10 cellular contexts compared by ENCODE assay signal in the genomic region with DNA sequence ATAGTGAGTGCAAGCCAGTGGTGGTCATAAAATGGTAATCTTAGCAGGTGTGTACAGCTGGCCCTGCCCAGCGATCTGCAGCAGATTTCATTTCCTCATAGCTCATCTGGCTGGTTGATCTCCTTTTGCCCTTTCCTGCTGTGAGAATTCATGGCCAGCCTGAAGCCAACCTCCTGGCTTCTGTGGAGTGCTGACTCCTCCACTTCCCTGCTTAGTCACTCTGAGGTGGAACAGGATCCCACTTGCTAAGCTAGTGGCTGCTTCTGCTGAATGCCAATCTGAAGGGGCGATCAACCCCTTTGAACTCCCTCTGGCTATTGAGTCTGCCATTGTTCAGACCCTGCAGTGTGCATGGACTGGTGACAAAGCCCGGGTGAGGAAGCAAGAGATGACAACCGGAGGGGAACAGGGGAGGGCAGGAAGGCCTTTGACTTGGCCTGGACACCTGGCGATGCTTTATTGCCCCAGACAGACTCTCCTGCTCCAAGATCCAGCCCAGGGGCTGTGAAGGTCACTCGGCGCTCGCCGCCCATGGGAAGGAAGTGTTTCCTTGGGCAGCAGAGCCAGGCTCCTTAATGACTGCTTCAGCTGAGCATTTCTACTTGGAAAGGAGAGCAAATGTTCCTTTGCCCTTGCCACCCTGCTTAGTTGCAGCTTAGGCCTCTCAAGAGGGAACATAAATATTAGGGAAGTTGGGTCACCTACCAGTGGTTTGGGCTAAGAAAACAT.
A peak's percentile ranks its signal among the peaks of the same experiment; 100 is the strongest.
DNase-seq lines count a peak whose midpoint lies in the region; ATAC-seq and TF ChIP-seq lines count a peak whose summit lies in the region.
"Had no signal": no experiment of that assay in that cellular context is flagged by ENCODE, and none has a peak within 500 bp of the region (broad histone marks: within the 10 kb centered on the region; RNA-seq: fewer than 3 reads in every experiment).

No MANE protein-coding gene starts in this region.

- no peaks in the 10 kb centered on the region for H3K9me3 ChIP-seq in MM.1S (replicated peaks; ENCODE audit: insufficient read depth, low read length)
- H3K9me3 ChIP-seq: neutrophil had no signal

- ATAC-seq in GM18519 (IDR thresholded peaks at IDR 0.05; ENCODE audit: low FRiP score, unreplicated experiment) = peak; percentile 44
- ATAC-seq in HG02763 (IDR thresholded peaks at IDR 0.05; ENCODE audit: unreplicated experiment) = no peak

- H3K4me2 ChIP-seq in MM.1S (ENCODE audit: low read depth, low read length) = no peak overlapping the region

- H3K4me3 ChIP-seq in epithelial cell of proximal tubule (ENCODE audit: low read depth, low read length) (no peak overlapping the region), MM.1S (ENCODE audit: low read length) (no peak overlapping the region)

- H4K20me1 ChIP-seq in MM.1S (ENCODE audit: insufficient read depth, low read length) = no peaks in the 10 kb centered on the region

- no peaks in the 10 kb centered on the region for H3K27me3 ChIP-seq in MM.1S (replicated peaks; ENCODE audit: insufficient read depth, low read length)
- H3K27me3 ChIP-seq: neutrophil had no signal

- H2AFZ ChIP-seq in MM.1S (ENCODE audit: low read length) = no peak overlapping the region

- no peaks in the 10 kb centered on the region for H3K4me1 ChIP-seq in MM.1S (ENCODE audit: low read length)

- no peak overlapping the region for H3K27ac ChIP-seq in MM.1S (ENCODE audit: low read length)
- H3K27ac ChIP-seq: neutrophil had no signal

- H3K36me3 ChIP-seq in MM.1S (replicated peaks; ENCODE audit: insufficient read depth, low read length) = no peaks in the 10 kb centered on the region
- H3K36me3 ChIP-seq: neutrophil had no signal

- H3K79me2 ChIP-seq in MM.1S (ENCODE audit: low read length) = no peaks in the 10 kb centered on the region

- no peak overlapping the region for H3K9ac ChIP-seq in MM.1S (ENCODE audit: low read length)

- no peaks in the 10 kb centered on the region for H3K9me2 ChIP-seq in MM.1S (replicated peaks; ENCODE audit: insufficient read depth, low read length)

- DNase-seq in NCI-H226 (peak; percentile 78), epithelial cell of proximal tubule (ENCODE audit: low read depth) (peak; percentile 55), renal cortical epithelial cell (ENCODE audit: low read depth) (peak; percentile 91), middle frontal gyrus (ENCODE audit: extremely low spot score, low spot score) (no peak), NCI-H1105 treated with DMSO at 0.1 percent for 48 hours (lab: John Stamatoyannopoulos, UW) (no peak), MM.1S (no peak)
- DNase-seq: NCI-H2171 treated with DMSO at 0.1 percent for 48 hours had no signal

- TF ChIP-seq CTCF in epithelial cell of proximal tubule (conservative IDR thresholded peaks at IDR 0.05; ENCODE audit: low read depth, low read length) (no peak), MM.1S (IDR thresholded peaks at IDR 0.05; ENCODE audit: low read length) (no peak)

- H3F3A ChIP-seq in MM.1S (ENCODE audit: insufficient read depth, low read length) = no peaks in the 10 kb centered on the region

Comparison
In these comparisons a context has a peak if more than half of its experiments do, and no peak if none do; other contexts are left out.
1. DNase-seq: peak in NCI-H226 (single experiment), epithelial cell of proximal tubule (single experiment) and renal cortical epithelial cell (single experiment); none in middle frontal gyrus (single experiment), NCI-H1105 treated with DMSO at 0.1 percent for 48 hours (single experiment) and MM.1S (single experiment).